ENCODE assay signal across 9 cellular contexts in the genomic region with DNA sequence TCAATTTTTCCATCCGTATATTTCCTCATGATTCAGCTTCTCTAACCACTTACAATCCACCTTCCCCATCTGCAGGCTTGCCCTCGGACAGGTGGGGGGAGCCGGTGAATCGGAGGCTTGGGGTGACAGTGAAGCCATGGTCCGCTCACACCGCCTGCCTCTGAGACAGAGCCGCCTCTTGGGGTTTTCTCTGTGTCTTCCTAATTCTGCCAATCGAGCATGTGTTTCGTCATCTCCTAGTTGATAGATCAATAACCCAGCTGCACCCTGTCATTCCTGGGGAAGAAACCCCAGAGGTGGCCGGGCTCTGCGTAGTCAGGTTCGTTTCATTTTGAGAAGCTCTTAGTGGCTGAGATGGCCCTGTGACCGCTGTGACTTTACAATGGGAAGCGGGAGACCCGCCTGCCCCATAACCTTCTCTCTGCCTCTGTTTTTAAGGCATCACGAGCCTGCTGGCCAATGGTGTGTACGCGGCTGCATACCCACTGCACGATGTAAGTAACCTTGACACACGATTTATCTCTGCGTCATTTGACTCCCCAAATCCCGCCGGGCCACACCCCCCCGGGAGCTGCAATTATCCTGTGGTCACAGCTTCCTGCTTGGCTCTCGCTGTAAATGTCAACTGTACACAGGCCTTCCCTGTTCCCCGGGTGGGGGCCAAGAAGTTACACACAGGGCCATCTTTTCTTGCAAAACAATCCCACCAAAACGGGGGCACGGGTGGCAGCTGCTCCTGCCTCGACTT. TPM values are rescaled to one million over a fixed set of nuclear protein-coding genes. Genes with fewer than 3 reads are reported as not detected.
A peak's percentile ranks its signal among the peaks of the same experiment; 100 is the strongest.
DNase-seq lines count a peak whose midpoint lies in the region; ATAC-seq and TF ChIP-seq lines count a peak whose summit lies in the region.
"Had no signal": no experiment of that assay in that cellular context is flagged by ENCODE, and none has a peak within 500 bp of the region (broad histone marks: within the 10 kb centered on the region; RNA-seq: fewer than 3 reads in every experiment).

No MANE protein-coding gene starts in this region.

- H3K27me3 ChIP-seq in esophagus squamous epithelium, result peaks cover 0 to 3% (median 0%) of the 10 kb centered on the region in 4 donors

- H3K4me1 ChIP-seq in esophagus squamous epithelium, result peaks cover 0 to 13% (median 0%) of the 10 kb centered on the region in 3 donors

- no peaks in the 10 kb centered on the region for H3K9me3 ChIP-seq in esophagus squamous epithelium

- H3K4me3 ChIP-seq in esophagus squamous epithelium, result no peak overlapping the region

- no peak for TF ChIP-seq POLR2A in esophagus squamous epithelium (IDR thresholded peaks at IDR 0.05)

- H3K27ac ChIP-seq in esophagus squamous epithelium, result peak overlapping the region in 3 of 4 donors; percentile 43 to 66 (median 58)

- DNase-seq in ELR (ENCODE audit: low read depth) (peak; percentile 54), NCI-H226 (peak; percentile 41), esophagus squamous epithelium (lab: John Stamatoyannopoulos, UW) (no peak), retina (peak; percentile 56), C1 segment of cervical spinal cord (lab: John Stamatoyannopoulos, UW) (no peak), NCI-H524 treated with DMSO at 0.1 percent for 48 hours (lab: John Stamatoyannopoulos, UW) (no peak)
- no peak for DNase-seq in effector CD4-positive, alpha-beta T cell
- DNase-seq: RPMI8226 had no signal

- intact Hi-C loops in esophagus squamous epithelium (cut with DNase I), result no loop called here

- ATAC-seq in GM21526 (IDR thresholded peaks at IDR 0.05; ENCODE audit: low FRiP score, unreplicated experiment), result no peak

- WGBS in esophagus squamous epithelium, 2 donors, result 42 to 58% methylated on average over 22 to 25 of the region's 29 CpGs

- H3K36me3 ChIP-seq in esophagus squamous epithelium, result no peaks in the 10 kb centered on the region

- TF ChIP-seq CTCF in esophagus squamous epithelium (IDR thresholded peaks at IDR 0.05), result no peak

RNA-seq across cellular contexts. Expression of a gene that starts 33.3 kb away (rescaled TPM):
- total RNA-seq in esophagus squamous epithelium, result 10 to 100 TPM in 3 of 4 donors, 1 to 10 TPM in 1; 5.1 to 17.5 (median 14.5) TPM

Comparison
In these comparisons a context has a peak if more than half of its experiments do, and no peak if none do; other contexts are left out.
1. DNase-seq: peak in ELR (single experiment), NCI-H226 (single experiment) and retina (single experiment); none in esophagus squamous epithelium (single experiment), C1 segment of cervical spinal cord (0 of 14), NCI-H524 treated with DMSO at 0.1 percent for 48 hours (single experiment) and effector CD4-positive, alpha-beta T cell (single experiment).